Comparison of ENCODE assay signal across 22 cellular contexts in genomic region chr14:43169722-43170121, GRCh38.
"Had no signal": no experiment of that assay in that cellular context is flagged by ENCODE, and none has a peak within 500 bp of the region (broad histone marks: within the 10 kb centered on the region; RNA-seq: fewer than 3 reads in every experiment).

No MANE protein-coding gene starts in this region.

- H3K9ac ChIP-seq: neural progenitor cell had no signal

- H3K27ac ChIP-seq: ascending aorta, brain microvascular endothelial cell, foreskin keratinocyte, neural progenitor cell, sigmoid colon, stomach, suprapubic skin had no signal

- H3K9me3 ChIP-seq: ascending aorta, sigmoid colon, stomach, suprapubic skin, transverse colon had no signal

- H3K36me3 ChIP-seq: ascending aorta, brain microvascular endothelial cell, neural progenitor cell, sigmoid colon, stomach, suprapubic skin, transverse colon had no signal

- DNase-seq: activated CD4-positive, alpha-beta T cell treated with anti-CD3 and anti-CD28 coated beads for 1 hour; activated T-cell treated with anti-CD3 and anti-CD28 coated beads, Interleukin-2, amount 50 U/mL, for 1 hour; brain microvascular endothelial cell; caudate nucleus; effector memory CD4-positive, alpha-beta T cell; foreskin keratinocyte; glutamatergic neuron; hippocampal formation; left ventricle myocardium superior; mammary epithelial cell; naive thymus-derived CD8-positive, alpha-beta T cell; posterior cingulate gyrus; sigmoid colon; stimulated activated CD4-positive, alpha-beta T cell treated with anti-CD3 and anti-CD28 coated beads, Interleukin-15, amount 100 ng/mL, for 24 hours; stomach; transverse colon had no signal

- H3K27me3 ChIP-seq: ascending aorta, brain microvascular endothelial cell, foreskin keratinocyte, neural progenitor cell, sigmoid colon, stomach, suprapubic skin, transverse colon had no signal

- ATAC-seq: activated naive CD4-positive, alpha-beta T cell treated with anti-CD3 and anti-CD28 coated beads, Interleukin-2, amount 50 U/mL, for 72 hours; foreskin keratinocyte; left ventricle myocardium superior; naive thymus-derived CD8-positive, alpha-beta T cell; stimulated activated memory B cell treated with anti-CD40 and anti-IgM and Interleukin-4, amounts not matched to agents 10 μg/mL and 1 μg/mL and 100 μg/mL, for 72 hours had no signal

- H3K4me2 ChIP-seq: neural progenitor cell, smooth muscle cell had no signal

- H2AFZ ChIP-seq: neural progenitor cell had no signal

- H3K4me1 ChIP-seq: ascending aorta, foreskin keratinocyte, neural progenitor cell, stomach, suprapubic skin had no signal

- H3K4me3 ChIP-seq: ascending aorta, neural progenitor cell, sigmoid colon, smooth muscle cell, stomach, suprapubic skin, transverse colon had no signal
